Comparison of ENCODE assay signal across 28 cellular contexts in genomic region chr4:180668732-180669131, GRCh38.
"Had no signal": no experiment of that assay in that cellular context is flagged by ENCODE, and none has a peak within 500 bp of the region (broad histone marks: within the 10 kb centered on the region; RNA-seq: fewer than 3 reads in every experiment).

No MANE protein-coding gene starts in this region.

- H3K36me3 ChIP-seq: neural progenitor cell, ovary, right lobe of liver, sigmoid colon, stomach, thoracic aorta, thyroid gland, tibial nerve, upper lobe of left lung, vagina had no signal

- H2AFZ ChIP-seq: neural progenitor cell, parathyroid adenoma had no signal

- H3K9me3 Mint-ChIP-seq: natural killer cell; nephron; neural progenitor cell; stimulated activated naive B cell treated with anti-CD40 and anti-IgM and Interleukin-4, amounts not matched to agents 10 μg/mL and 1 μg/mL and 100 μg/mL, for 72 hours; stimulated activated naive CD8-positive, alpha-beta T cell treated with anti-CD3 and anti-CD28 coated beads, Interleukin-15, Interleukin-2, amounts not matched to agents 100 ng/mL and 50 ng/mL, for 24 hours had no signal

- H3K4me1 Mint-ChIP-seq: natural killer cell; stimulated activated effector memory CD8-positive, alpha-beta T cell treated with anti-CD3 and anti-CD28 coated beads, Interleukin-12 subunit alpha, Interleukin-12 subunit beta, amount 100 ng/mL, for 72 hours; stimulated activated naive B cell treated with anti-CD40 and anti-IgM and Interleukin-4, amounts not matched to agents 10 μg/mL and 1 μg/mL and 100 μg/mL, for 72 hours had no signal

- H3K4me1 ChIP-seq: parathyroid adenoma, psoas muscle, right lobe of liver, thyroid gland, upper lobe of left lung, vagina had no signal

- H3K27me3 ChIP-seq: neural progenitor cell, ovary, right lobe of liver, sigmoid colon, stomach, thyroid gland, tibial nerve, upper lobe of left lung, vagina had no signal

- DNase-seq: natural killer cell; occipital lobe; ovary; posterior cingulate gyrus; psoas muscle; right cardiac atrium; right lobe of liver; sigmoid colon; small intestine; stimulated activated CD4-positive, alpha-beta T cell treated with anti-CD3 and anti-CD28 coated beads, Interleukin-15, amount 100 ng/mL, for 24 hours; stimulated activated CD4-positive, alpha-beta T cell treated with anti-CD3 and anti-CD28 coated beads, Interleukin-2, amount 100 ng/mL, for 24 hours; stimulated activated CD4-positive, alpha-beta T cell treated with anti-CD3 and anti-CD28 coated beads, Interleukin-2, amount 100 ng/mL, for 48 hours; stimulated activated CD4-positive, alpha-beta T cell treated with anti-CD3 and anti-CD28 coated beads, Interleukin-4, amount 100 ng/mL, for 24 hours; stimulated activated naive B cell treated with anti-CD40 and anti-IgM and Interleukin-4, amounts not matched to agents 10 μg/mL and 1 μg/mL and 100 μg/mL, for 72 hours; stimulated activated naive CD4-positive, alpha-beta T cell treated with Interleukin-2 at 50 U/mL for 16 hours; stomach; thyroid gland; trophoblast cell; upper lobe of left lung had no signal

- H3K4me3 ChIP-seq: neural progenitor cell, ovary, psoas muscle, right lobe of liver, sigmoid colon, stomach, thoracic aorta, thyroid gland, tibial nerve, upper lobe of left lung, vagina had no signal

- H3K36me3 Mint-ChIP-seq: natural killer cell; neural progenitor cell; stimulated activated effector memory CD8-positive, alpha-beta T cell treated with anti-CD3 and anti-CD28 coated beads, Interleukin-12 subunit alpha, Interleukin-12 subunit beta, amount 100 ng/mL, for 72 hours; stimulated activated naive B cell treated with anti-CD40 and anti-IgM and Interleukin-4, amounts not matched to agents 10 μg/mL and 1 μg/mL and 100 μg/mL, for 72 hours had no signal

- H3K9me3 ChIP-seq: ovary, psoas muscle, right lobe of liver, sigmoid colon, stomach, thoracic aorta, thyroid gland, tibial nerve, upper lobe of left lung, vagina had no signal

- H3K4me2 ChIP-seq: neural progenitor cell had no signal

- H3K27ac Mint-ChIP-seq: natural killer cell; neural progenitor cell; progenitor cell of endocrine pancreas; stimulated activated effector memory CD8-positive, alpha-beta T cell treated with anti-CD3 and anti-CD28 coated beads, Interleukin-12 subunit alpha, Interleukin-12 subunit beta, amount 100 ng/mL, for 72 hours; stimulated activated naive B cell treated with anti-CD40 and anti-IgM and Interleukin-4, amounts not matched to agents 10 μg/mL and 1 μg/mL and 100 μg/mL, for 72 hours; stimulated activated naive CD8-positive, alpha-beta T cell treated with anti-CD3 and anti-CD28 coated beads, Interleukin-15, Interleukin-2, amounts not matched to agents 100 ng/mL and 50 ng/mL, for 24 hours had no signal

- H3K79me2 ChIP-seq: parathyroid adenoma had no signal

- H3K27me3 Mint-ChIP-seq: progenitor cell of endocrine pancreas; stimulated activated naive B cell treated with anti-CD40 and anti-IgM and Interleukin-4, amounts not matched to agents 10 μg/mL and 1 μg/mL and 100 μg/mL, for 72 hours; stimulated activated naive CD8-positive, alpha-beta T cell treated with anti-CD3 and anti-CD28 coated beads, Interleukin-15, Interleukin-2, amounts not matched to agents 100 ng/mL and 50 ng/mL, for 24 hours had no signal

- H3K27ac ChIP-seq: neural progenitor cell, ovary, parathyroid adenoma, psoas muscle, right lobe of liver, sigmoid colon, stomach, thoracic aorta, thyroid gland, tibial nerve, upper lobe of left lung, vagina had no signal

- H3K4me3 Mint-ChIP-seq: natural killer cell; nephron; neural progenitor cell; stimulated activated effector memory CD8-positive, alpha-beta T cell treated with anti-CD3 and anti-CD28 coated beads, Interleukin-12 subunit alpha, Interleukin-12 subunit beta, amount 100 ng/mL, for 72 hours; stimulated activated naive B cell treated with anti-CD40 and anti-IgM and Interleukin-4, amounts not matched to agents 10 μg/mL and 1 μg/mL and 100 μg/mL, for 72 hours; stimulated activated naive CD8-positive, alpha-beta T cell treated with anti-CD3 and anti-CD28 coated beads, Interleukin-15, Interleukin-2, amounts not matched to agents 100 ng/mL and 50 ng/mL, for 24 hours had no signal

- ATAC-seq: natural killer cell; psoas muscle; right cardiac atrium; right lobe of liver; stimulated activated effector memory CD8-positive, alpha-beta T cell treated with anti-CD3 and anti-CD28 coated beads, Interleukin-12 subunit alpha, Interleukin-12 subunit beta, amount 100 ng/mL, for 72 hours; stimulated activated naive B cell treated with anti-CD40 and anti-IgM and Interleukin-4, amounts not matched to agents 10 μg/mL and 1 μg/mL and 100 μg/mL, for 72 hours had no signal

- H3K9ac ChIP-seq: neural progenitor cell, parathyroid adenoma had no signal
